ENCODE assay signal across 1 cellular context in genomic region chr2:219542931-219543595, GRCh38.
A peak's percentile ranks its signal among the peaks of the same experiment; 100 is the strongest.
TF ChIP-seq lines count a peak whose summit lies in the region.

No MANE protein-coding gene starts in this region.

TF ChIP-seq in H1, 55 proteins besides CTCF, POLR2A, EP300 and RAD21:
- TF ChIP-seq SIN3A (conservative IDR thresholded peaks at IDR 0.05 in 1 of 2, IDR thresholded peaks at IDR 0.05 in 1 of 2; ENCODE audit: low read depth in 1 of 2, low read length in 2 of 2) = 0 out of 4 replicates have a peak, but pooled peaks of 1 of the 2 experiments have one; percentile 26
- no peak for TF ChIP-seq BCL11A (IDR thresholded peaks at IDR 0.05; ENCODE audit: low read depth in 2 of 2, low read length in 2 of 2)
- peak; percentile 47 for TF ChIP-seq PHF8 (conservative IDR thresholded peaks at IDR 0.05; ENCODE audit: low read depth, low read length)
- peak; percentile 26 for TF ChIP-seq ASH2L (IDR thresholded peaks at IDR 0.05; ENCODE audit: low read length)
- TF ChIP-seq KDM4A (IDR thresholded peaks at IDR 0.05; ENCODE audit: low read depth, low read length, severe bottlenecking) = peak; percentile 33
